ENCODE assay signal across 9 cellular contexts in genomic region chr1:178942285-178943218, GRCh38.
A peak's percentile ranks its signal among the peaks of the same experiment; 100 is the strongest.
DNase-seq lines count a peak whose midpoint lies in the region; ATAC-seq and TF ChIP-seq lines count a peak whose summit lies in the region.
"Had no signal": no experiment of that assay in that cellular context is flagged by ENCODE, and none has a peak within 500 bp of the region (broad histone marks: within the 10 kb centered on the region; RNA-seq: fewer than 3 reads in every experiment).

No MANE protein-coding gene starts in this region.

- peaks cover 30% of the 10 kb centered on the region for H3K4me1 ChIP-seq in skeletal muscle satellite cell (ENCODE audit: control insufficient read depth, insufficient read depth, low read length)

- DNase-seq in HT1080 (ENCODE audit: low read depth) (peak; percentile 84), SIG-M5 treated with dmso at 0.1 percent for 504 hours (lab: John Stamatoyannopoulos, UW; ENCODE audit: unreplicated experiment) (peak; percentile 93), fibroblast of pulmonary artery (ENCODE audit: low read depth) (peak; percentile 56), NCI-H510A (lab: John Stamatoyannopoulos, UW) (no peak)
- DNase-seq: retina had no signal

- H3K9me3 ChIP-seq in skeletal muscle satellite cell (replicated peaks; ENCODE audit: low read length): no peaks in the 10 kb centered on the region

- no peak for TF ChIP-seq CTCF in fibroblast of pulmonary artery (IDR thresholded peaks at IDR 0.05; ENCODE audit: low read length, missing control alignments)

- ATAC-seq in GM18868 (IDR thresholded peaks at IDR 0.05; ENCODE audit: unreplicated experiment): no peak
- no peak for ATAC-seq in HG03097 (IDR thresholded peaks at IDR 0.05; ENCODE audit: low FRiP score, unreplicated experiment)
- ATAC-seq in GM21737 (IDR thresholded peaks at IDR 0.05; ENCODE audit: unreplicated experiment): no peak

- H3K4me2 ChIP-seq in skeletal muscle satellite cell (ENCODE audit: low read length): peak overlapping the region; percentile 71

- H3K4me3 ChIP-seq in fibroblast of pulmonary artery (replicated peaks; ENCODE audit: low read depth, low read length) (no peak overlapping the region), skeletal muscle satellite cell (ENCODE audit: low read length) (peak overlapping the region; percentile 52)

- H3K27me3 ChIP-seq in skeletal muscle satellite cell (ENCODE audit: control insufficient read depth, insufficient read depth, low read length): peaks cover 6% of the 10 kb centered on the region

- H3K9ac ChIP-seq in skeletal muscle satellite cell (ENCODE audit: low read depth, low read length): peak overlapping the region; percentile 7

- no peaks in the 10 kb centered on the region for H3K36me3 ChIP-seq in skeletal muscle satellite cell (ENCODE audit: insufficient read depth, low read length)
